In the genomic region with DNA sequence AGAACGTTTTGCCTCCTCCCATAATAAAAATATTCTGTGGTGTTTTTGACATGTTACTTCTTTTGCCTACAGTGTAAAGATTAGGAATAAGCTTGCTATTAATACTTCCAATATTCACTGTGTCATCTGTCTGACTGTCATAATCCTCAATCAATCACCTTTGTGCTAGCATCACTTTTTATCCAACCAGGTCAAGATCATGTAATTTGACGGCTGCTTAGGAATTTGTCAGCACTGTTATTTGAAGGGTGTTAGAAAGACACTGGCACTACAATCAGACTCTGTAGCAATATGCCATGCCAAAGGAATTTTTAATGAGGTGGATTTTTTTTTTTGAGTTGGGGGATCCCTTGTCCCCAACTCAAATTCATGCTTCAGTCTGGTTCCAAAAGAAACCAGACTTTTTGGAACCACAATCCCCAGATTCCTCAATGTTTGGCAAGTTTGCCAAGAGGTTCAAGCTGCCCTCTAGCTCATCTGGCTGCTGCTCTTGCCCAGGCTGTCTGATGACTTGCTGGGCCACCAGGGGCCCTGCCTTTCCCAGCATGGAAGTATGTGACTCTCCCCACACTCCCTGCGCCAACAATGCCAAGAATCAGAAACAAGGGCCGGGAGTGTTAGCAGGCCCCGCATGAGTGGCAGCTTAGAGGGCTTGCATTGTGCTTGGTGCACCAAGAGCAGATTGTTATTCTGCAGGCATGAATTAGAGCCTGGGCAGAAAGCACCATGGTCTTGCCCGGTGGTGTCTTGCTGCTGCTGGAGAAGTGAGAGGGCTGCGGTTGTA, we compare ENCODE assay signal across 13 cellular contexts. TPM values are rescaled to one million over a fixed set of nuclear protein-coding genes. Genes with fewer than 3 reads are reported as not detected.
DNase-seq lines count a peak whose midpoint lies in the region; ATAC-seq and TF ChIP-seq lines count a peak whose summit lies in the region.
"Had no signal": no experiment of that assay in that cellular context is flagged by ENCODE, and none has a peak within 500 bp of the region (broad histone marks: within the 10 kb centered on the region; RNA-seq: fewer than 3 reads in every experiment).

No MANE protein-coding gene starts in this region.

- H3K4me3 Mint-ChIP-seq in Calu3 (ENCODE audit: low read depth, unreplicated experiment): no peak overlapping the region
- H3K4me3 Mint-ChIP-seq: activated B cell treated with CpG ODN at 0.5 μM for 24 hours; activated naive CD4-positive, alpha-beta T cell treated with anti-CD3 and anti-CD28 coated beads, Interleukin-2, amount 50 U/mL, for 24 hours; naive thymus-derived CD4-positive, alpha-beta T cell had no signal

- H3K27ac Mint-ChIP-seq in Calu3 (ENCODE audit: unreplicated experiment): peak overlapping the region; percentile 77
- H3K27ac Mint-ChIP-seq: activated B cell treated with CpG ODN at 0.5 μM for 24 hours; activated naive CD4-positive, alpha-beta T cell treated with anti-CD3 and anti-CD28 coated beads, Interleukin-2, amount 50 U/mL, for 24 hours; naive thymus-derived CD4-positive, alpha-beta T cell had no signal

- peaks cover 10% of the 10 kb centered on the region for H3K36me3 Mint-ChIP-seq in Calu3 (ENCODE audit: insufficient read depth, unreplicated experiment)
- H3K36me3 Mint-ChIP-seq: activated naive CD4-positive, alpha-beta T cell treated with anti-CD3 and anti-CD28 coated beads, Interleukin-2, amount 50 U/mL, for 24 hours; naive thymus-derived CD4-positive, alpha-beta T cell had no signal

- intact Hi-C loops in Calu3 (cut with micrococcal nuclease; ENCODE audit: unreplicated experiment) (loop anchor here (5.0 kb wide), 1 partner anchor 123 kb away; no protein-coding TSS in a partner anchor), Right ventricle myocardium inferior (cut with DNase I) (loop anchor here (2.0 kb wide), 2 partner anchors 59 to 95 kb away; partner anchors contain the start of gene TSC22D2)

- CTCF ChIA-PET in Calu3 (lab: Charles Lee): interaction anchor here (0.6 to 1.7 kb wide), 7 partner anchors 13 to 140 kb away, joined by 3 to 6 read pairs (median 5); no protein-coding TSS in a partner anchor

- H3K27ac ChIP-seq in angular gyrus (ENCODE audit: low read depth, low read length): peak overlapping the region; percentile 11

- H3K9me3 Mint-ChIP-seq in Calu3 (ENCODE audit: low read depth, unreplicated experiment): no peaks in the 10 kb centered on the region
- H3K9me3 Mint-ChIP-seq: activated B cell treated with CpG ODN at 0.5 μM for 24 hours; activated naive CD4-positive, alpha-beta T cell treated with anti-CD3 and anti-CD28 coated beads, Interleukin-2, amount 50 U/mL, for 24 hours; naive thymus-derived CD4-positive, alpha-beta T cell had no signal

- H3K4me1 Mint-ChIP-seq in Calu3 (ENCODE audit: low read depth, unreplicated experiment): peaks cover 57% of the 10 kb centered on the region
- H3K4me1 Mint-ChIP-seq: activated B cell treated with CpG ODN at 0.5 μM for 24 hours; activated naive CD4-positive, alpha-beta T cell treated with anti-CD3 and anti-CD28 coated beads, Interleukin-2, amount 50 U/mL, for 24 hours; naive thymus-derived CD4-positive, alpha-beta T cell had no signal

- BruUV-seq in Calu3 (replicated peaks; lab: Mats Ljungman, UMichigan): no TSS peak

- peak; percentile 97 for ATAC-seq in Right ventricle myocardium inferior
- no peak for ATAC-seq in HG02885 (IDR thresholded peaks at IDR 0.05; ENCODE audit: poor library complexity, unreplicated experiment)
- ATAC-seq: naive thymus-derived CD4-positive, alpha-beta T cell had no signal

- peak; percentile 46 for DNase-seq in Calu3
- DNase-seq in Right ventricle myocardium inferior (ENCODE audit: missing footprints): peak; percentile 76
- DNase-seq in pons (ENCODE audit: low spot score): peak; percentile 99
- no peak for DNase-seq in NCI-H69 (lab: John Stamatoyannopoulos, UW)
- DNase-seq in RKO (ENCODE audit: low spot score): no peak
- no peak for DNase-seq in GM20000 (ENCODE audit: low spot score)
- DNase-seq: activated B cell treated with CpG ODN at 0.5 μM for 24 hours; AML-193; naive thymus-derived CD4-positive, alpha-beta T cell; NCI-H82 had no signal

- TF ChIP-seq CTCF in Calu3 (IDR thresholded peaks at IDR 0.05; ENCODE audit: unreplicated experiment): no peak
- no peak for TF ChIP-seq CTCF in GM20000 (IDR thresholded peaks at IDR 0.05; ENCODE audit: extremely low read depth, missing control alignments)

- no peaks in the 10 kb centered on the region for H3K27me3 Mint-ChIP-seq in Calu3 (ENCODE audit: unreplicated experiment)
- H3K27me3 Mint-ChIP-seq: activated naive CD4-positive, alpha-beta T cell treated with anti-CD3 and anti-CD28 coated beads, Interleukin-2, amount 50 U/mL, for 24 hours had no signal

RNA-seq across cellular contexts. Expression of gene TSC22D2, which starts 58.6 kb away (rescaled TPM):
- total RNA-seq in Calu3 (2022) (40.9 and 49.7 TPM in 2 replicates), Right ventricle myocardium inferior (19.8 TPM)

Comparison
In these comparisons a context has a peak if more than half of its experiments do, and no peak if none do; other contexts are left out.
1. DNase-seq: peak in Calu3 (single experiment), Right ventricle myocardium inferior (single experiment) and pons (single experiment); none in NCI-H69 (single experiment), RKO (single experiment) and GM20000 (single experiment).